ENCODE assay signal across 19 cellular contexts in the genomic region with DNA sequence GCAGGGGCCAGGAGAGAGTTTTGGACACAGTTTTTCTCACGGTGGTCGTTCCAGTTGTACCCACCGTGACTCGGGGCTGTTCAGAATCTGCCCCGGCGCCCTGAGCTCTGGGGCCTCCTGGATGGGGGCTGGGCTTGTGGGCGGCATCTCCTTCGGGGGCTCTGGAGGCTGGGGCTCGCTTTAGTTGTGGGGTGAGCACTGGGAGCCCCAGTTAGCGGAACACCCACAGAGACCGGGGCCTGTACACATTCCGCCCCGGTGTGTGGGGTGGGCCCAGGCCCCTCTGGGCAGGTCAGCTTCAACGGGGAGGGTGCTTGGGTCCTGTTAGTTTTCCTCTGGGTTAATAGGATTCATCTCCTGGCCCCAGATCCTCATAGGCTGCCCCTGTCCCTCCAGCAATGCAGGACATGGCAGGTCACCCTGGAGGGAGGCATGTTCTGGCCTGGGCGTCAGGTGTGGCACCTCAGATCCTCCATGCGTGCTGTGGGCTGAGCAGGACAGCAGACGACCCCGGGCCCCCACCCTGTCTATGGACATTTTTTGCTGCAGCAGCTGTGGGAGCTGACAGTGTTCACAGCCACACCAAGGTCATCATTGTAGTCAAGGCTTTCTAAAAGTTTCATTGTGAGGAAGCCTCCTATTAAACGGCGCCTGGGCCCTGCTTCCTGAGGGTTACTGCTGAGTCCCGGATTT.
A peak's percentile ranks its signal among the peaks of the same experiment; 100 is the strongest.
DNase-seq lines count a peak whose midpoint lies in the region; ATAC-seq and TF ChIP-seq lines count a peak whose summit lies in the region.
"Had no signal": no experiment of that assay in that cellular context is flagged by ENCODE, and none has a peak within 500 bp of the region (broad histone marks: within the 10 kb centered on the region; RNA-seq: fewer than 3 reads in every experiment).

No MANE protein-coding gene starts in this region.

- H3K36me3 Mint-ChIP-seq in chondrocyte (ENCODE audit: low read depth) (no peaks in the 10 kb centered on the region), naive B cell (no peaks in the 10 kb centered on the region)

- no peak for ATAC-seq in Right ventricle myocardium inferior
- no peak for ATAC-seq in naive B cell (ENCODE audit: low read depth in 2 of 2)
- ATAC-seq in HG03025 (IDR thresholded peaks at IDR 0.05; ENCODE audit: low FRiP score, unreplicated experiment): no peak

- DNase-seq in cardiac septum (ENCODE audit: low spot score): peak; percentile 70
- no peak for DNase-seq in Right ventricle myocardium inferior (ENCODE audit: missing footprints)
- peak; percentile 74 for DNase-seq in chondrocyte (ENCODE audit: low spot score)
- DNase-seq in naive B cell: no peak
- no peak for DNase-seq in NCI-H1092 (lab: John Stamatoyannopoulos, UW)
- DNase-seq in GM13976 (ENCODE audit: low spot score): no peak
- DNase-seq: ACHN; activated CD4-positive, alpha-beta memory T cell treated with anti-CD3 and anti-CD28 coated beads, Interleukin-2, amount 10 ng/mL, durations not matched to agents 7 days and 5 days; activated T-cell treated with anti-CD3 and anti-CD28 coated beads for 4 hours; adrenal gland; brain microvascular endothelial cell; HCEC 1CT; KG1; MM.1S; NCI-H1436 treated with DMSO at 0.1 percent for 48 hours; NCI-H748 treated with DMSO at 0.1 percent for 48 hours; stomach; thyroid gland had no signal

- intact Hi-C loops in cardiac septum (cut with DNase I) (no loop called here), Right ventricle myocardium inferior (cut with DNase I) (no loop called here)

- H3K4me1 Mint-ChIP-seq in chondrocyte (ENCODE audit: low read depth) (no peaks in the 10 kb centered on the region), naive B cell (peaks cover 6 to 13% (median 12%) of the 10 kb centered on the region in 3 donors)
- H3K4me1 Mint-ChIP-seq: activated CD4-positive, alpha-beta memory T cell treated with anti-CD3 and anti-CD28 coated beads, Interleukin-2, amount 10 ng/mL, durations not matched to agents 7 days and 5 days had no signal

- no peak overlapping the region for H3K4me3 Mint-ChIP-seq in chondrocyte (ENCODE audit: unreplicated experiment)
- peak overlapping the region; percentile 61 to 87 (median 71) for H3K4me3 Mint-ChIP-seq in naive B cell
- H3K4me3 Mint-ChIP-seq: activated CD4-positive, alpha-beta memory T cell treated with anti-CD3 and anti-CD28 coated beads, Interleukin-2, amount 10 ng/mL, durations not matched to agents 7 days and 5 days had no signal

- H3K9me3 Mint-ChIP-seq in chondrocyte (ENCODE audit: low read depth) (peaks cover 57% of the 10 kb centered on the region), naive B cell (no peaks in the 10 kb centered on the region)

- TF ChIP-seq CTCF in chondrocyte (IDR thresholded peaks at IDR 0.05) (no peak), GM13976 (IDR thresholded peaks at IDR 0.05; ENCODE audit: borderline replicate concordance, control extremely low read depth, extremely low read depth, insufficient read depth, missing control alignments) (no peak)

- H3K27me3 Mint-ChIP-seq in chondrocyte (ENCODE audit: low read depth) (no peaks in the 10 kb centered on the region), naive B cell (no peaks in the 10 kb centered on the region)

- in situ Hi-C loops in GM13976 (cut with MboI; ENCODE audit: low sequenced_read_pairs, unreplicated experiment): no loop called here

- H3K27ac Mint-ChIP-seq in chondrocyte (ENCODE audit: unreplicated experiment) (no peak overlapping the region), naive B cell (peak overlapping the region in 2 of 6 donors; percentile 66 to 88)
- H3K27ac Mint-ChIP-seq: activated CD4-positive, alpha-beta memory T cell treated with anti-CD3 and anti-CD28 coated beads, Interleukin-2, amount 10 ng/mL, durations not matched to agents 7 days and 5 days had no signal

Comparison
In these comparisons a context has a peak if more than half of its experiments do, and no peak if none do; other contexts are left out.
1. DNase-seq: peak in cardiac septum (single experiment) and chondrocyte (single experiment); none in Right ventricle myocardium inferior (single experiment), naive B cell (single experiment), NCI-H1092 (single experiment) and GM13976 (single experiment).